19 cellular contexts compared by ENCODE assay signal in the genomic region with DNA sequence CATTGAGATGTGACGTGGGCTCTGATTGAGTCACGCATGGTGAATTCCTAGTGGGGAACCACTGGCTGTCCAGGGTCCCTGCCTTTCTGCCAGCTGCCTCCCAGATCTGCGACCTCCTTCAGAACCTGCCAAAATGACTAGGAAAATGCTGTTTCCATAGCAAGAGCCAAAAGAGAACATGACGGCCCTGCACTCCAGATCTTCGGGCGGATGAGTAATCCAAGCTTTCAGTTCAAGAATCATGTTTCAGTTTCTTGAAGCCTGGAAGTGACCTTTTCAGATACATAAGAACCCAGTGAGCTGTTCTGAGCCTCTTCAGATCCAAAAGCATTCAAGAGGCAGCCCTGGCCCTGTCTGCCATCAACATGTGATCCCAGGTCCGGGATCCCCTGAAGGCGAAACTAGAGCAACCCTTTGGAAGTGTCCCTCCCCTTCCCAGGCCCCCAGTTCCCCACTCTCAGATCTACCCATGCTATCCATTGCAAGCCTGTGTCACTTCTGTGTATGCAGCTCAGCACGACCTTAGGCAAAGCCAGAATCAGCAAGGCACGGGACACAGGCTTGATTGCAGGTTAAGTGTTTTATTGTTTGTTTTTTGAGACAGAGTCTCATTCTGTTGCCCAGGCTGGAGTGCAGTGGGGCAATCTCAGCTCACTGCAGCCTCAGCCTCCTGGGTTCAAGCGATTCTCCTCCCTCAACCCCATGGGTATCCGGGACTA. TPM values are rescaled to one million over a fixed set of nuclear protein-coding genes. Genes with fewer than 3 reads are reported as not detected.
DNase-seq lines count a peak whose midpoint lies in the region; TF ChIP-seq lines count a peak whose summit lies in the region.
"Had no signal": no experiment of that assay in that cellular context is flagged by ENCODE, and none has a peak within 500 bp of the region (broad histone marks: within the 10 kb centered on the region; RNA-seq: fewer than 3 reads in every experiment).

No MANE protein-coding gene starts in this region.

- DNase-seq in LHCN-M2 (ENCODE audit: low read depth): peak; percentile 74
- peak; percentile 64 to 89 for DNase-seq in cardiac fibroblast (ENCODE audit: low read depth in 2 of 2)
- peak; percentile 74 for DNase-seq in mesenchymal stem cell
- no peak for DNase-seq in NAMALWA (ENCODE audit: low spot score)
- DNase-seq in NCI-H146 treated with DMSO at 0.1 percent for 48 hours (lab: John Stamatoyannopoulos, UW; ENCODE audit: unreplicated experiment): no peak
- no peak for DNase-seq in stimulated activated naive CD4-positive, alpha-beta T cell (lab: John Stamatoyannopoulos, UW)
- DNase-seq in NOMO-1 (lab: John Stamatoyannopoulos, UW; ENCODE audit: unreplicated experiment in 2 of 2): no peak
- DNase-seq: 8988T; activated CD8-positive, alpha-beta T cell treated with anti-CD3 and anti-CD28 coated beads, Interleukin-2, amount 10 ng/mL, durations not matched to agents 7 days and 5 days; activated effector memory CD4-positive, alpha-beta T cell treated with anti-CD3 and anti-CD28 coated beads, Interleukin-2, amount 50 U/mL, for 16 hours; CD8-positive, alpha-beta memory T cell; heart right ventricle; NCI-H1105 treated with DMSO at 0.1 percent for 48 hours; retina; stimulated activated CD8-positive, alpha-beta memory T cell treated with anti-CD3 and anti-CD28 coated beads, Interleukin-4, amount 100 ng/mL, for 48 hours had no signal

- no peaks in the 10 kb centered on the region for H3K36me3 ChIP-seq in ACC112 (ENCODE audit: insufficient read depth, low read length)
- H3K36me3 ChIP-seq in mesenchymal stem cell (ENCODE audit: control insufficient read depth in 1 of 2, insufficient read depth in 2 of 2, low read depth in 1 of 2, low read length in 2 of 2): peaks cover 0 to 4% of the 10 kb centered on the region in 2 experiments
- H3K36me3 ChIP-seq: heart right ventricle had no signal

- no peaks in the 10 kb centered on the region for H3K79me1 ChIP-seq in mesenchymal stem cell (replicated peaks; ENCODE audit: low read length, poor library complexity, severe bottlenecking)

- H3K27me3 ChIP-seq in ACC112 (ENCODE audit: insufficient read depth, low read length) (no peaks in the 10 kb centered on the region), mesenchymal stem cell (ENCODE audit: control insufficient read depth in 1 of 2, insufficient read depth in 1 of 2, low read length in 2 of 2) (peaks cover 0 to 6% of the 10 kb centered on the region in 2 experiments)

- no peak overlapping the region for H2AK5ac ChIP-seq in mesenchymal stem cell (ENCODE audit: low read length, severe bottlenecking)

- H3K4me1 ChIP-seq in ACC112 (ENCODE audit: control insufficient read depth, insufficient read depth, low read length, unreplicated experiment) (peaks cover 25% of the 10 kb centered on the region), mesenchymal stem cell (ENCODE audit: control insufficient read depth, insufficient read depth, low read depth, low read length) (peaks cover 37% of the 10 kb centered on the region)

- H3K9me3 ChIP-seq in mesenchymal stem cell (ENCODE audit: control insufficient read depth, low read length): no peaks in the 10 kb centered on the region
- H3K9me3 ChIP-seq: heart right ventricle had no signal

- H2BK15ac ChIP-seq in mesenchymal stem cell (ENCODE audit: low read depth, poor library complexity, severe bottlenecking): no peak overlapping the region

- no peak overlapping the region for H3K14ac ChIP-seq in mesenchymal stem cell (ENCODE audit: low read length in 2 of 2)

- H2AFZ ChIP-seq in ACC112 (ENCODE audit: low read length, unreplicated experiment) (peak overlapping the region; percentile 28), mesenchymal stem cell (ENCODE audit: low read depth, low read length) (no peak overlapping the region)

- WGBS in mesenchymal stem cell: 71% methylated on average over 12 of the region's 12 CpGs

- H3K4me2 ChIP-seq in mesenchymal stem cell (ENCODE audit: low read length, poor library complexity, severe bottlenecking): no peak overlapping the region

- H3K18ac ChIP-seq in mesenchymal stem cell (ENCODE audit: low read depth in 1 of 2, low read length in 2 of 2): no peak overlapping the region

- no peak overlapping the region for H2BK5ac ChIP-seq in mesenchymal stem cell (ENCODE audit: low read depth, low read length, poor library complexity, severe bottlenecking)

- H3K27ac ChIP-seq in ACC112 (ENCODE audit: low read depth, low read length) (0 out of 2 replicates have a peak overlapping the region, but pooled peaks have one; percentile 15), mesenchymal stem cell (ENCODE audit: low read length, poor library complexity, severe bottlenecking) (no peak overlapping the region)
- H3K27ac ChIP-seq: heart right ventricle had no signal

- H3K79me2 ChIP-seq in ACC112 (ENCODE audit: control insufficient read depth, insufficient read depth, low read length, unreplicated experiment): no peaks in the 10 kb centered on the region

- H3K9ac ChIP-seq in mesenchymal stem cell (ENCODE audit: low read length): peak overlapping the region; percentile 67

- no peak overlapping the region for H3K4ac ChIP-seq in mesenchymal stem cell (ENCODE audit: low read depth in 1 of 2, low read length in 2 of 2)

- H4K8ac ChIP-seq in mesenchymal stem cell (ENCODE audit: low read length): no peak overlapping the region

- TF ChIP-seq CTCF in cardiac fibroblast (IDR thresholded peaks at IDR 0.05; ENCODE audit: low read depth, low read length): no peak

- no peak overlapping the region for H4K91ac ChIP-seq in mesenchymal stem cell (ENCODE audit: low read length)

- no peak overlapping the region for H2BK120ac ChIP-seq in mesenchymal stem cell (ENCODE audit: low read depth, low read length)

- H3K4me3 ChIP-seq in ACC112 (ENCODE audit: low read depth, low read length) (no peak overlapping the region), cardiac fibroblast (replicated peaks in 1 of 2; ENCODE audit: low read depth in 2 of 2, low read length in 2 of 2) (no peak overlapping the region), mesenchymal stem cell (ENCODE audit: insufficient read depth in 1 of 2, low read depth in 1 of 2, low read length in 2 of 2) (peak overlapping the region in 1 of 2 experiments; percentile 43)
- H3K4me3 ChIP-seq: heart right ventricle had no signal

- H3K23ac ChIP-seq in mesenchymal stem cell (ENCODE audit: low read length in 2 of 2): no peak overlapping the region

- no peak overlapping the region for H2BK12ac ChIP-seq in mesenchymal stem cell (ENCODE audit: low read length in 2 of 2)

RNA-seq across cellular contexts. Expression of a gene that starts 19.7 kb away (rescaled TPM):
- not detected in 2 replicates for total RNA-seq in LHCN-M2 (2014; rRNA removed)
- polyA plus RNA-seq in LHCN-M2 (2012): not detected
- polyA plus RNA-seq in mesenchymal stem cell (2013, experiment 1 of 2): not detected
- not detected for polyA plus RNA-seq in mesenchymal stem cell (2013, experiment 2 of 2)
- total RNA-seq: CD8-positive, alpha-beta memory T cell; OCI-LY7; urinary bladder had no signal
- polyA plus RNA-seq: CD8-positive, alpha-beta memory T cell; heart right ventricle; IgD-negative memory B cell; urinary bladder had no signal

RNA-seq across cellular contexts. Expression of a gene that starts 24.3 kb away (rescaled TPM):
- total RNA-seq in LHCN-M2 (2014; rRNA removed): under 0.01 TPM in 1 of 2 replicates, not detected in the other
- polyA plus RNA-seq in LHCN-M2 (2012): not detected
- 0.18 TPM for polyA plus RNA-seq in mesenchymal stem cell (2013, experiment 1 of 2)
- 0.10 TPM for polyA plus RNA-seq in mesenchymal stem cell (2013, experiment 2 of 2)
- polyA plus RNA-seq: IgD-negative memory B cell had no signal

RNA-seq across cellular contexts. Expression of a gene that starts 44.5 kb away (rescaled TPM):
- 0.75 and 1.9 TPM in 2 replicates for total RNA-seq in LHCN-M2 (2014; rRNA removed)
- polyA plus RNA-seq in LHCN-M2 (2012): 0.50 TPM
- 14.0 TPM for polyA plus RNA-seq in mesenchymal stem cell (2013, experiment 1 of 2)
- polyA plus RNA-seq in mesenchymal stem cell (2013, experiment 2 of 2): 13.9 TPM

Comparison
In these comparisons a context has a peak if more than half of its experiments do, and no peak if none do; other contexts are left out.
1. DNase-seq: peak in LHCN-M2 (single experiment), cardiac fibroblast (2 of 2) and mesenchymal stem cell (single experiment); none in NAMALWA (single experiment), NCI-H146 treated with DMSO at 0.1 percent for 48 hours (single experiment), stimulated activated naive CD4-positive, alpha-beta T cell (0 of 6) and NOMO-1 (0 of 2).